8 cellular contexts compared by ENCODE assay signal in the genomic region with DNA sequence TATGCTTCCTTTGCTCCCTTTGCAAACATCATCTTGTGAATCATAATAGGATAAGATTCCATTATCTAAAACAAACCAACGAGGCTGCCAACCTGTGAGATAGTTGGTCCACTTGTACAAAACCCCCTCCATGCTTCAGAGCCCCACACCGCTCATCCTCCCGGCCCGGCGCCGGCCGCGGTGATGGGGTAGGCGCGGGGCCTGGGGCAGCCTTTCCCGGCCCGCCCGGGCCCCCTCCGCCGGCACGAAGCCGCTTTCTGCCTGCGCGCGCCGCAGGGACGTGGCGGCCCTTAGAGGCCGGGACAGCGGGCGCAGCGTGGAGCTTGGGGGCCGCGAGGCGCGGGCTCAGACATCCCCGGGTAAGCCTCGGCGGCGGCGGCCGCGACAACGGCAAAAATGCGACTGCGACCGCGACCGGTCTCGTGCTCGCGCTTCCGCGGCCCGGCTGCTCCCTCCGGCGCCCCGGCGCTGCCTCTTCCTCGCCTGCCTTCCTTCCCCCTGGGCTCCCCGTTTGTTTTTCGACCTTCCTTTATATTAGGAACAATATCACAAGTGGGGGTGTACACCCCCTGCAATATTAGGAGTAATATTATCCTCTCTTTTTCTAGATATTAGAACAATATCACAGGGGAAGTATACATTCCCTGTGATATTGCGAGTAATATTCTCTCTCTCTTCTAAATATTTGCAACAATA. TPM values are rescaled to one million over a fixed set of nuclear protein-coding genes. Genes with fewer than 3 reads are reported as not detected.
A peak's percentile ranks its signal among the peaks of the same experiment; 100 is the strongest.
DNase-seq lines count a peak whose midpoint lies in the region; ATAC-seq and TF ChIP-seq lines count a peak whose summit lies in the region.

No MANE protein-coding gene starts in this region.

- no peaks in the 10 kb centered on the region for H3K9me3 Mint-ChIP-seq in activated T-helper 2 cell treated with anti-CD3 and anti-CD28 coated beads, Interferon-gamma antibody, Interleukin-2, Interleukin-4, amounts not matched to agents 10 μg/mL and 5 μg/mL and 100 μg/mL, durations not matched to agents 14 hours and 24 hours and 36 hours

- in situ Hi-C loops in transverse colon (cut with MboI; ENCODE audit: low pct_ligation_motif_present in 1 of 4, low pct_unique_long_range_greater_than_20kb in 1 of 4, low sequenced_read_pairs in 3 of 4): no loop called here

- peaks cover 1% of the 10 kb centered on the region for H3K36me3 Mint-ChIP-seq in activated T-helper 2 cell treated with anti-CD3 and anti-CD28 coated beads, Interferon-gamma antibody, Interleukin-2, Interleukin-4, amounts not matched to agents 10 μg/mL and 5 μg/mL and 100 μg/mL, durations not matched to agents 14 hours and 24 hours and 36 hours (ENCODE audit: low read depth)

- H3K27me3 Mint-ChIP-seq in activated T-helper 2 cell treated with anti-CD3 and anti-CD28 coated beads, Interferon-gamma antibody, Interleukin-2, Interleukin-4, amounts not matched to agents 10 μg/mL and 5 μg/mL and 100 μg/mL, durations not matched to agents 14 hours and 24 hours and 36 hours (ENCODE audit: low read depth): peaks cover 39% of the 10 kb centered on the region

- TF ChIP-seq EP300 in transverse colon (IDR thresholded peaks at IDR 0.05; ENCODE audit: low read depth): no peak

- H3K27ac ChIP-seq in HL-60 (replicated peaks): no peak overlapping the region
- peak overlapping the region; percentile 28 to 75 (median 62) for H3K27ac ChIP-seq in transverse colon

- peak overlapping the region; percentile 80 for H3K4me3 Mint-ChIP-seq in activated T-helper 2 cell treated with anti-CD3 and anti-CD28 coated beads, Interferon-gamma antibody, Interleukin-2, Interleukin-4, amounts not matched to agents 10 μg/mL and 5 μg/mL and 100 μg/mL, durations not matched to agents 14 hours and 24 hours and 36 hours (ENCODE audit: low read depth)

- peaks cover 24% of the 10 kb centered on the region for H3K4me1 Mint-ChIP-seq in activated T-helper 2 cell treated with anti-CD3 and anti-CD28 coated beads, Interferon-gamma antibody, Interleukin-2, Interleukin-4, amounts not matched to agents 10 μg/mL and 5 μg/mL and 100 μg/mL, durations not matched to agents 14 hours and 24 hours and 36 hours (ENCODE audit: low read depth)

- TF ChIP-seq CTCF in HL-60 (IDR thresholded peaks at IDR 0.05; ENCODE audit: insufficient read depth, low read length) (no peak), transverse colon (IDR thresholded peaks at IDR 0.05) (no peak)

- H3K27me3 ChIP-seq in HL-60 (ENCODE audit: insufficient read depth, poor library complexity, severe bottlenecking) (peaks cover 11% of the 10 kb centered on the region), transverse colon (peaks cover 81% of the 10 kb centered on the region)

- no peak for ATAC-seq in GM18868 (IDR thresholded peaks at IDR 0.05; ENCODE audit: unreplicated experiment)

- peak overlapping the region; percentile 44 for H3K9ac ChIP-seq in ES-I3 (ENCODE audit: low read depth, low read length)

- DNase-seq in HL-60 (ENCODE audit: low read depth in 1 of 2, low spot score in 1 of 2) (no peak), iPS-NIHi7 (ENCODE audit: extremely low spot score) (peak; percentile 28), transverse colon (no peak), NCI-H2171 treated with DMSO at 0.1 percent for 48 hours (lab: John Stamatoyannopoulos, UW) (no peak)
- DNase-seq in activated T-helper 2 cell treated with anti-CD3 and anti-CD28 coated beads, Interferon-gamma antibody, Interleukin-2, Interleukin-4, amounts not matched to agents 10 μg/mL and 5 μg/mL and 100 μg/mL, durations not matched to agents 14 hours and 24 hours and 36 hours (ENCODE audit: low spot score): no peak
- no peak for DNase-seq in effector CD8-positive, alpha-beta T cell (lab: John Stamatoyannopoulos, UW)

- intact Hi-C loops in activated T-helper 2 cell treated with anti-CD3 and anti-CD28 coated beads, Interferon-gamma antibody, Interleukin-2, Interleukin-4, amounts not matched to agents 10 μg/mL and 5 μg/mL and 100 μg/mL, durations not matched to agents 14 hours and 24 hours and 36 hours (cut with micrococcal nuclease): loop anchor here (1.0 to 5.0 kb wide), 2 partner anchors 9 to 40 kb away; no protein-coding TSS in a partner anchor
- intact Hi-C loops in transverse colon (cut with DNase I; ENCODE audit: low total_unique reads): no loop called here

- H3K9me3 ChIP-seq in ES-I3 (ENCODE audit: control insufficient read depth, insufficient read depth, low read length) (peaks cover 4% of the 10 kb centered on the region; the same call in 1 of the 2 replicates), transverse colon (no peaks in the 10 kb centered on the region)

- H3K27ac Mint-ChIP-seq in activated T-helper 2 cell treated with anti-CD3 and anti-CD28 coated beads, Interferon-gamma antibody, Interleukin-2, Interleukin-4, amounts not matched to agents 10 μg/mL and 5 μg/mL and 100 μg/mL, durations not matched to agents 14 hours and 24 hours and 36 hours: peak overlapping the region; percentile 82

- H3K4me3 ChIP-seq in HL-60 (replicated peaks; ENCODE audit: insufficient read depth, low read length) (peak overlapping the region; percentile 26), transverse colon (peak overlapping the region in 3 of 4 donors; percentile 4 to 43 (median 31))

- no peaks in the 10 kb centered on the region for H3K36me3 ChIP-seq in ES-I3 (ENCODE audit: insufficient read depth, low read length)
- H3K36me3 ChIP-seq in transverse colon: no peaks in the 10 kb centered on the region

- no peak for TF ChIP-seq POLR2A in transverse colon (IDR thresholded peaks at IDR 0.05)

- H3K4me1 ChIP-seq in ES-I3 (ENCODE audit: insufficient read depth, low read length) (no peaks in the 10 kb centered on the region), transverse colon (peaks cover 0 to 10% (median 5%) of the 10 kb centered on the region in 4 donors)

- 5 to 6% methylated on average over 11 to 40 of the region's 58 CpGs for WGBS in transverse colon (ENCODE audit: low coverage in 1 of 2), 2 donors

RNA-seq across cellular contexts. Expression of gene CEACAM21, which starts 54.0 kb away (rescaled TPM):
- 16.6 and 19.4 TPM in 2 replicates for total RNA-seq in activated T-helper 2 cell treated with anti-CD3 and anti-CD28 coated beads, Interferon-gamma antibody, Interleukin-2, Interleukin-4, amounts not matched to agents 10 μg/mL and 5 μg/mL and 100 μg/mL, durations not matched to agents 14 hours and 24 hours and 36 hours
- total RNA-seq in transverse colon: 1 to 10 TPM in 1 of 4 donors, under 1 TPM in 2, not detected in 1; 0.41 to 1.1 (median 0.95) TPM
